Comparison of ENCODE assay signal across 25 cellular contexts in the genomic region with DNA sequence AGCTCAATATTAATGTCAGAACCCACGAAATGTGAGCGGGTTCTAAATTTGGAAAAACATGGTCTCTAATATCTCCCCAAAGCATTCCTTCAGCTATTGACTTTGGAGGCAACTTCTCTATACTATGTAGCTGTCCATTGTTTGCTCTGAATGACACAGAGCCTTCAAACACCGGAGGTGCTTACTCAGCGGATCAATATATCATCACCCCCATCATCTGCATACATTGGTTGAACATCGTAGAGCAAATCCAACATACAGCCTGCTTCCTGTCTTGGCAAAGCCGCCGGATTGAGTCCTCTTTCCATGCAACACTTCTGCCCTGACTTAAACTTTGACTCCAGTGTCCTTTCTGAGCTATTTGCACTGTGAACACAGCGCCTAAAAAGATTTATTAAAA.
"Had no signal": no experiment of that assay in that cellular context is flagged by ENCODE, and none has a peak within 500 bp of the region (broad histone marks: within the 10 kb centered on the region; RNA-seq: fewer than 3 reads in every experiment).

No MANE protein-coding gene starts in this region.

- FAIRE-seq: kidney, small intestine, urothelium cell line had no signal

- H3K36me3 ChIP-seq: left lung, ovary, right atrium auricular region, sigmoid colon, spleen, suprapubic skin, thoracic aorta, tibial artery, upper lobe of right lung had no signal

- H3K4me1 Mint-ChIP-seq: mesothelial cell of epicardium; stimulated activated effector memory CD8-positive, alpha-beta T cell treated with anti-CD3 and anti-CD28 coated beads, Interleukin-12 subunit alpha, Interleukin-12 subunit beta, amount 100 ng/mL, for 72 hours had no signal

- H3K36me3 Mint-ChIP-seq: mesothelial cell of epicardium; naive thymus-derived CD4-positive, alpha-beta T cell; natural killer cell treated with Interleukin-12 subunit alpha and Interleukin-12 subunit beta and Interleukin-15 and Interleukin-18, amount 100 ng/mL, for 72 hours; stimulated activated effector memory CD8-positive, alpha-beta T cell treated with anti-CD3 and anti-CD28 coated beads, Interleukin-12 subunit alpha, Interleukin-12 subunit beta, amount 100 ng/mL, for 72 hours had no signal

- H3K4me2 ChIP-seq: hepatocyte had no signal

- H3K27me3 Mint-ChIP-seq: naive thymus-derived CD4-positive, alpha-beta T cell; stimulated activated naive CD8-positive, alpha-beta T cell treated with anti-CD3 and anti-CD28 coated beads, Interleukin-15, Interleukin-2, amounts not matched to agents 100 ng/mL and 50 ng/mL, for 24 hours had no signal

- H3K4me3 Mint-ChIP-seq: mesothelial cell of epicardium; naive thymus-derived CD4-positive, alpha-beta T cell; natural killer cell treated with Interleukin-12 subunit alpha and Interleukin-12 subunit beta and Interleukin-15 and Interleukin-18, amount 100 ng/mL, for 72 hours; stimulated activated effector memory CD8-positive, alpha-beta T cell treated with anti-CD3 and anti-CD28 coated beads, Interleukin-12 subunit alpha, Interleukin-12 subunit beta, amount 100 ng/mL, for 72 hours; stimulated activated naive CD8-positive, alpha-beta T cell treated with anti-CD3 and anti-CD28 coated beads, Interleukin-15, Interleukin-2, amounts not matched to agents 100 ng/mL and 50 ng/mL, for 24 hours had no signal

- H3K79me2 ChIP-seq: hepatocyte had no signal

- H3K9me3 ChIP-seq: left lung, ovary, right atrium auricular region, sigmoid colon, spleen, suprapubic skin, thoracic aorta, tibial artery, upper lobe of right lung had no signal

- H2AFZ ChIP-seq: hepatocyte had no signal

- DNase-seq: kidney; left colon; left lung; mesendoderm; naive thymus-derived CD4-positive, alpha-beta T cell; ovary; sigmoid colon; small intestine; spleen; stimulated activated CD4-positive, alpha-beta T cell treated with anti-CD3 and anti-CD28 coated beads, Interleukin-4, amount 100 ng/mL, for 24 hours; stimulated activated naive CD4-positive, alpha-beta T cell; tibial artery; trophoblast cell; upper lobe of right lung had no signal

- H3K27ac ChIP-seq: hepatocyte, left lung, ovary, right atrium auricular region, sigmoid colon, spleen, suprapubic skin, thoracic aorta, tibial artery, upper lobe of right lung had no signal

- ATAC-seq: left colon; left lung; naive thymus-derived CD4-positive, alpha-beta T cell; natural killer cell treated with Interleukin-12 subunit alpha and Interleukin-12 subunit beta and Interleukin-15 and Interleukin-18, amount 100 ng/mL, for 72 hours; stimulated activated effector memory CD8-positive, alpha-beta T cell treated with anti-CD3 and anti-CD28 coated beads, Interleukin-12 subunit alpha, Interleukin-12 subunit beta, amount 100 ng/mL, for 72 hours; upper lobe of right lung had no signal

- H3K9me3 Mint-ChIP-seq: mesothelial cell of epicardium; naive thymus-derived CD4-positive, alpha-beta T cell; natural killer cell treated with Interleukin-12 subunit alpha and Interleukin-12 subunit beta and Interleukin-15 and Interleukin-18, amount 100 ng/mL, for 72 hours; stimulated activated effector memory CD8-positive, alpha-beta T cell treated with anti-CD3 and anti-CD28 coated beads, Interleukin-12 subunit alpha, Interleukin-12 subunit beta, amount 100 ng/mL, for 72 hours; stimulated activated naive CD8-positive, alpha-beta T cell treated with anti-CD3 and anti-CD28 coated beads, Interleukin-15, Interleukin-2, amounts not matched to agents 100 ng/mL and 50 ng/mL, for 24 hours had no signal

- H3K4me3 ChIP-seq: hepatocyte, left lung, lung, ovary, right atrium auricular region, sigmoid colon, spleen, suprapubic skin, thoracic aorta, tibial artery, upper lobe of right lung had no signal

- H3K4me1 ChIP-seq: left lung, right atrium auricular region, sigmoid colon, spleen, suprapubic skin, tibial artery, upper lobe of right lung had no signal

- H3K27me3 ChIP-seq: left lung, ovary, right atrium auricular region, spleen, upper lobe of right lung had no signal

- H3K27ac Mint-ChIP-seq: mesothelial cell of epicardium; naive thymus-derived CD4-positive, alpha-beta T cell; natural killer cell treated with Interleukin-12 subunit alpha and Interleukin-12 subunit beta and Interleukin-15 and Interleukin-18, amount 100 ng/mL, for 72 hours; progenitor cell of endocrine pancreas; stimulated activated effector memory CD8-positive, alpha-beta T cell treated with anti-CD3 and anti-CD28 coated beads, Interleukin-12 subunit alpha, Interleukin-12 subunit beta, amount 100 ng/mL, for 72 hours; stimulated activated naive CD8-positive, alpha-beta T cell treated with anti-CD3 and anti-CD28 coated beads, Interleukin-15, Interleukin-2, amounts not matched to agents 100 ng/mL and 50 ng/mL, for 24 hours had no signal
